1 cellular context compared by ENCODE assay signal in the genomic region with DNA sequence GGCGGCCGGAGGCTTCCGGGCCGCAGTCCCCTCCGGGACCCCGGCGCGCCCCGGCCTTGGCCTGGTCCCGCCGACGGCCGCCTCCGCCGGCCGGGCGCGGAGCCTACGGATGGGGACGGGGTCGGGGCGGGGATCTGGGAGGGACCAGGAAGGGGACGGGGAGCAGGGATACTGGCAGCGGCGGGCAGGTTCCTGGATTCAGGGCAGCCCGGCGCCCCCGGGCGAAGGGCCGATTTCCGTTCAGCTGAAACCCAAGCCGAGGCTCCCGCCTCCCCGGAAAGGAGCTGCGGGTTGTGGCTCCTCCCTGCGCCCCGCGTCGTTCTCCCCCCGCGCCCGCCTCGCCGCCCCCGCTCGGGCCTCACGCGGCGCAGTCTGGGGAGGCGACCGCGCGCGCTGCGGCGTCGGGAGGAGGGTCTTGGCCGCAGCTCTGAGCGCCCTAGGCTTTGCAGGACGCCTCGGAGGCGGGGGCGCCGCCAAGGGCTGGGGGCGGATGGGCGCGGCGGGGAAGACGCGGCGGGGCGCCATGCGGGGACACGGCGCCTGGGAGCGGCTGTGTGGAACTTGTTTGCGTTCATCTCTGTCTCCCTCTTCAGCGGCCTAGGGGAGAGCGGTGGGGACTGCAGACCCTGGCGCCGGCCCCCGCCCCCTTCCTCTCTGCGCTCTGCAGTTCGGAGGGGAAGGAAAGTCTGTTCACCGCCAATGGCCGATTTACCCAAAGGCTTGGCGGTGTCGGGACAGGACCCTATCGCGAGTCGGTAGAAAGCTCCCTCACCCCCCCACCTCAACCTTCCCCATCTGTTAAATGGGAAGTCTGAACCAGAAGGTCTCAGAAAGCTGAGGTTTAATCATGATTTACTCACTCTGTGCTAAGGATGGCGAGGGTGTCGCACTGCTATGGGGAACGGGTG.
TF ChIP-seq lines count a peak whose summit lies in the region.

No MANE protein-coding gene starts in this region.

TF ChIP-seq in HepG2, 621 proteins besides CTCF, POLR2A, EP300 and RAD21 (continued from another document and continues in another):
- TF ChIP-seq, protein P1, sequence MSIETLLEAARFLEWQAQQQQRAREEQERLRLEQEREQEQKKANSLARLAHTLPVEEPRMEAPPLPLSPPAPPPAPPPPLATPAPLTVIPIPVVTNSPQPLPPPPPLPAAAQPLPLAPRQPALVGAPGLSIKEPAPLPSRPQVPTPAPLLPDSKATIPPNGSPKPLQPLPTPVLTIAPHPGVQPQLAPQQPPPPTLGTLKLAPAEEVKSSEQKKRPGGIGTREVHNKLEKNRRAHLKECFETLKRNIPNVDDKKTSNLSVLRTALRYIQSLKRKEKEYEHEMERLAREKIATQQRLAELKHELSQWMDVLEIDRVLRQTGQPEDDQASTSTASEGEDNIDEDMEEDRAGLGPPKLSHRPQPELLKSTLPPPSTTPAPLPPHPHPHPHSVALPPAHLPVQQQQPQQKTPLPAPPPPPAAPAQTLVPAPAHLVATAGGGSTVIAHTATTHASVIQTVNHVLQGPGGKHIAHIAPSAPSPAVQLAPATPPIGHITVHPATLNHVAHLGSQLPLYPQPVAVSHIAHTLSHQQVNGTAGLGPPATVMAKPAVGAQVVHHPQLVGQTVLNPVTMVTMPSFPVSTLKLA (IDR thresholded peaks at IDR 0.05), result no peak
- TF ChIP-seq, protein P2, sequence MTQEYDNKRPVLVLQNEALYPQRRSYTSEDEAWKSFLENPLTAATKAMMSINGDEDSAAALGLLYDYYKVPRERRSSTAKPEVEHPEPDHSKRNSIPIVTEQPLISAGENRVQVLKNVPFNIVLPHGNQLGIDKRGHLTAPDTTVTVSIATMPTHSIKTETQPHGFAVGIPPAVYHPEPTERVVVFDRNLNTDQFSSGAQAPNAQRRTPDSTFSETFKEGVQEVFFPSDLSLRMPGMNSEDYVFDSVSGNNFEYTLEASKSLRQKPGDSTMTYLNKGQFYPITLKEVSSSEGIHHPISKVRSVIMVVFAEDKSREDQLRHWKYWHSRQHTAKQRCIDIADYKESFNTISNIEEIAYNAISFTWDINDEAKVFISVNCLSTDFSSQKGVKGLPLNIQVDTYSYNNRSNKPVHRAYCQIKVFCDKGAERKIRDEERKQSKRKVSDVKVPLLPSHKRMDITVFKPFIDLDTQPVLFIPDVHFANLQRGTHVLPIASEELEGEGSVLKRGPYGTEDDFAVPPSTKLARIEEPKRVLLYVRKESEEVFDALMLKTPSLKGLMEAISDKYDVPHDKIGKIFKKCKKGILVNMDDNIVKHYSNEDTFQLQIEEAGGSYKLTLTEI (CRISPR knock-in tag; conservative IDR thresholded peaks at IDR 0.05), result no peak
- TF ChIP-seq, protein P3, sequence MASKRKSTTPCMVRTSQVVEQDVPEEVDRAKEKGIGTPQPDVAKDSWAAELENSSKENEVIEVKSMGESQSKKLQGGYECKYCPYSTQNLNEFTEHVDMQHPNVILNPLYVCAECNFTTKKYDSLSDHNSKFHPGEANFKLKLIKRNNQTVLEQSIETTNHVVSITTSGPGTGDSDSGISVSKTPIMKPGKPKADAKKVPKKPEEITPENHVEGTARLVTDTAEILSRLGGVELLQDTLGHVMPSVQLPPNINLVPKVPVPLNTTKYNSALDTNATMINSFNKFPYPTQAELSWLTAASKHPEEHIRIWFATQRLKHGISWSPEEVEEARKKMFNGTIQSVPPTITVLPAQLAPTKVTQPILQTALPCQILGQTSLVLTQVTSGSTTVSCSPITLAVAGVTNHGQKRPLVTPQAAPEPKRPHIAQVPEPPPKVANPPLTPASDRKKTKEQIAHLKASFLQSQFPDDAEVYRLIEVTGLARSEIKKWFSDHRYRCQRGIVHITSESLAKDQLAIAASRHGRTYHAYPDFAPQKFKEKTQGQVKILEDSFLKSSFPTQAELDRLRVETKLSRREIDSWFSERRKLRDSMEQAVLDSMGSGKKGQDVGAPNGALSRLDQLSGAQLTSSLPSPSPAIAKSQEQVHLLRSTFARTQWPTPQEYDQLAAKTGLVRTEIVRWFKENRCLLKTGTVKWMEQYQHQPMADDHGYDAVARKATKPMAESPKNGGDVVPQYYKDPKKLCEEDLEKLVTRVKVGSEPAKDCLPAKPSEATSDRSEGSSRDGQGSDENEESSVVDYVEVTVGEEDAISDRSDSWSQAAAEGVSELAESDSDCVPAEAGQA (IDR thresholded peaks at IDR 0.05; ENCODE audit: low read depth), result no peak
- TF ChIP-seq, protein P3 (CRISPR knock-in tag; IDR thresholded peaks at IDR 0.05; ENCODE audit: borderline replicate concordance), result peak; percentile 49; the same call in 1 of the 2 replicates
- TF ChIP-seq ZFP36L2 (CRISPR knock-in tag; IDR thresholded peaks at IDR 0.05), result no peak
- peak; percentile 61; the same call in 1 of the 2 replicates for TF ChIP-seq KLF12 (CRISPR knock-in tag; IDR thresholded peaks at IDR 0.05; ENCODE audit: borderline replicate concordance)
- TF ChIP-seq ZMYM4 (CRISPR knock-in tag; IDR thresholded peaks at IDR 0.05), result peak; percentile 82
- no peak for TF ChIP-seq ATF7 (IDR thresholded peaks at IDR 0.05)
- TF ChIP-seq ATF7 (CRISPR knock-in tag; IDR thresholded peaks at IDR 0.05), result no peak
- TF ChIP-seq, protein P4, sequence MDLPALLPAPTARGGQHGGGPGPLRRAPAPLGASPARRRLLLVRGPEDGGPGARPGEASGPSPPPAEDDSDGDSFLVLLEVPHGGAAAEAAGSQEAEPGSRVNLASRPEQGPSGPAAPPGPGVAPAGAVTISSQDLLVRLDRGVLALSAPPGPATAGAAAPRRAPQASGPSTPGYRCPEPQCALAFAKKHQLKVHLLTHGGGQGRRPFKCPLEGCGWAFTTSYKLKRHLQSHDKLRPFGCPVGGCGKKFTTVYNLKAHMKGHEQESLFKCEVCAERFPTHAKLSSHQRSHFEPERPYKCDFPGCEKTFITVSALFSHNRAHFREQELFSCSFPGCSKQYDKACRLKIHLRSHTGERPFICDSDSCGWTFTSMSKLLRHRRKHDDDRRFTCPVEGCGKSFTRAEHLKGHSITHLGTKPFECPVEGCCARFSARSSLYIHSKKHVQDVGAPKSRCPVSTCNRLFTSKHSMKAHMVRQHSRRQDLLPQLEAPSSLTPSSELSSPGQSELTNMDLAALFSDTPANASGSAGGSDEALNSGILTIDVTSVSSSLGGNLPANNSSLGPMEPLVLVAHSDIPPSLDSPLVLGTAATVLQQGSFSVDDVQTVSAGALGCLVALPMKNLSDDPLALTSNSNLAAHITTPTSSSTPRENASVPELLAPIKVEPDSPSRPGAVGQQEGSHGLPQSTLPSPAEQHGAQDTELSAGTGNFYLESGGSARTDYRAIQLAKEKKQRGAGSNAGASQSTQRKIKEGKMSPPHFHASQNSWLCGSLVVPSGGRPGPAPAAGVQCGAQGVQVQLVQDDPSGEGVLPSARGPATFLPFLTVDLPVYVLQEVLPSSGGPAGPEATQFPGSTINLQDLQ (CRISPR knock-in tag; IDR thresholded peaks at IDR 0.05), result peak; percentile 80; the same call in 1 of the 2 replicates
- TF ChIP-seq, protein P5, sequence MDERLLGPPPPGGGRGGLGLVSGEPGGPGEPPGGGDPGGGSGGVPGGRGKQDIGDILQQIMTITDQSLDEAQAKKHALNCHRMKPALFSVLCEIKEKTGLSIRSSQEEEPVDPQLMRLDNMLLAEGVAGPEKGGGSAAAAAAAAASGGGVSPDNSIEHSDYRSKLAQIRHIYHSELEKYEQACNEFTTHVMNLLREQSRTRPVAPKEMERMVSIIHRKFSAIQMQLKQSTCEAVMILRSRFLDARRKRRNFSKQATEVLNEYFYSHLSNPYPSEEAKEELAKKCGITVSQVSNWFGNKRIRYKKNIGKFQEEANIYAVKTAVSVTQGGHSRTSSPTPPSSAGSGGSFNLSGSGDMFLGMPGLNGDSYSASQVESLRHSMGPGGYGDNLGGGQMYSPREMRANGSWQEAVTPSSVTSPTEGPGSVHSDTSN (CRISPR knock-in tag; IDR thresholded peaks at IDR 0.05), result no peak
- peak; percentile 67 for TF ChIP-seq JUND (CRISPR knock-in tag; IDR thresholded peaks at IDR 0.05)
- TF ChIP-seq ZNF616 (CRISPR knock-in tag; IDR thresholded peaks at IDR 0.05; ENCODE audit: low read depth), result peak; percentile 53; the same call in 1 of the 2 replicates
- TF ChIP-seq, protein P6, sequence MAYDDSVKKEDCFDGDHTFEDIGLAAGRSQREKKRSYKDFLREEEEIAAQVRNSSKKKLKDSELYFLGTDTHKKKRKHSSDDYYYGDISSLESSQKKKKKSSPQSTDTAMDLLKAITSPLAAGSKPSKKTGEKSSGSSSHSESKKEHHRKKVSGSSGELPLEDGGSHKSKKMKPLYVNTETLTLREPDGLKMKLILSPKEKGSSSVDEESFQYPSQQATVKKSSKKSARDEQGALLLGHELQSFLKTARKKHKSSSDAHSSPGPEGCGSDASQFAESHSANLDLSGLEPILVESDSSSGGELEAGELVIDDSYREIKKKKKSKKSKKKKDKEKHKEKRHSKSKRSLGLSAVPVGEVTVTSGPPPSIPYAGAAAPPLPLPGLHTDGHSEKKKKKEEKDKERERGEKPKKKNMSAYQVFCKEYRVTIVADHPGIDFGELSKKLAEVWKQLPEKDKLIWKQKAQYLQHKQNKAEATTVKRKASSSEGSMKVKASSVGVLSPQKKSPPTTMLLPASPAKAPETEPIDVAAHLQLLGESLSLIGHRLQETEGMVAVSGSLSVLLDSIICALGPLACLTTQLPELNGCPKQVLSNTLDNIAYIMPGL (CRISPR knock-in tag; IDR thresholded peaks at IDR 0.05; ENCODE audit: borderline replicate concordance in 1 of 2, low read depth in 1 of 2), result peak; percentile 36 to 37; a peak in 2 of 4 replicates
- no peak for TF ChIP-seq NFE2 (CRISPR knock-in tag; IDR thresholded peaks at IDR 0.05)
- TF ChIP-seq TGIF2 (CRISPR knock-in tag; IDR thresholded peaks at IDR 0.05), result no peak
- no peak for TF ChIP-seq RBAK (CRISPR knock-in tag; IDR thresholded peaks at IDR 0.05)
- no peak for TF ChIP-seq MATR3 (CRISPR knock-in tag; IDR thresholded peaks at IDR 0.05)
- TF ChIP-seq, protein P7, sequence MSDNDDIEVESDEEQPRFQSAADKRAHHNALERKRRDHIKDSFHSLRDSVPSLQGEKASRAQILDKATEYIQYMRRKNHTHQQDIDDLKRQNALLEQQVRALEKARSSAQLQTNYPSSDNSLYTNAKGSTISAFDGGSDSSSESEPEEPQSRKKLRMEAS (IDR thresholded peaks at IDR 0.05), result peak; percentile 79; the same call in 1 of the 2 replicates
- no peak for TF ChIP-seq GTF2F1 (IDR thresholded peaks at IDR 0.05; ENCODE audit: low read length)
- TF ChIP-seq SIX4 (CRISPR knock-in tag; IDR thresholded peaks at IDR 0.05), result peak; percentile 93
- TF ChIP-seq POGZ (CRISPR knock-in tag; IDR thresholded peaks at IDR 0.05), result no peak
- no peak for TF ChIP-seq RXRA (CRISPR knock-in tag; IDR thresholded peaks at IDR 0.05)
- TF ChIP-seq, protein P8, sequence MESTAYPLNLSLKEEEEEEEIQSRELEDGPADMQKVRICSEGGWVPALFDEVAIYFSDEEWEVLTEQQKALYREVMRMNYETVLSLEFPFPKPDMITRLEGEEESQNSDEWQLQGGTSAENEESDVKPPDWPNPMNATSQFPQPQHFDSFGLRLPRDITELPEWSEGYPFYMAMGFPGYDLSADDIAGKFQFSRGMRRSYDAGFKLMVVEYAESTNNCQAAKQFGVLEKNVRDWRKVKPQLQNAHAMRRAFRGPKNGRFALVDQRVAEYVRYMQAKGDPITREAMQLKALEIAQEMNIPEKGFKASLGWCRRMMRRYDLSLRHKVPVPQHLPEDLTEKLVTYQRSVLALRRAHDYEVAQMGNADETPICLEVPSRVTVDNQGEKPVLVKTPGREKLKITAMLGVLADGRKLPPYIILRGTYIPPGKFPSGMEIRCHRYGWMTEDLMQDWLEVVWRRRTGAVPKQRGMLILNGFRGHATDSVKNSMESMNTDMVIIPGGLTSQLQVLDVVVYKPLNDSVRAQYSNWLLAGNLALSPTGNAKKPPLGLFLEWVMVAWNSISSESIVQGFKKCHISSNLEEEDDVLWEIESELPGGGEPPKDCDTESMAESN (CRISPR knock-in tag; conservative IDR thresholded peaks at IDR 0.05), result peak; percentile 73; the same call in 1 of the 2 replicates
- no peak for TF ChIP-seq CBFB (CRISPR knock-in tag; IDR thresholded peaks at IDR 0.05)
- TF ChIP-seq ZKSCAN1 (IDR thresholded peaks at IDR 0.05; ENCODE audit: low read length), result no peak
- no peak for TF ChIP-seq NAIF1 (CRISPR knock-in tag; IDR thresholded peaks at IDR 0.05; ENCODE audit: borderline replicate concordance)
- peak; percentile 80 for TF ChIP-seq ZFX (CRISPR knock-in tag; IDR thresholded peaks at IDR 0.05; ENCODE audit: low read depth)
- TF ChIP-seq, protein P9, sequence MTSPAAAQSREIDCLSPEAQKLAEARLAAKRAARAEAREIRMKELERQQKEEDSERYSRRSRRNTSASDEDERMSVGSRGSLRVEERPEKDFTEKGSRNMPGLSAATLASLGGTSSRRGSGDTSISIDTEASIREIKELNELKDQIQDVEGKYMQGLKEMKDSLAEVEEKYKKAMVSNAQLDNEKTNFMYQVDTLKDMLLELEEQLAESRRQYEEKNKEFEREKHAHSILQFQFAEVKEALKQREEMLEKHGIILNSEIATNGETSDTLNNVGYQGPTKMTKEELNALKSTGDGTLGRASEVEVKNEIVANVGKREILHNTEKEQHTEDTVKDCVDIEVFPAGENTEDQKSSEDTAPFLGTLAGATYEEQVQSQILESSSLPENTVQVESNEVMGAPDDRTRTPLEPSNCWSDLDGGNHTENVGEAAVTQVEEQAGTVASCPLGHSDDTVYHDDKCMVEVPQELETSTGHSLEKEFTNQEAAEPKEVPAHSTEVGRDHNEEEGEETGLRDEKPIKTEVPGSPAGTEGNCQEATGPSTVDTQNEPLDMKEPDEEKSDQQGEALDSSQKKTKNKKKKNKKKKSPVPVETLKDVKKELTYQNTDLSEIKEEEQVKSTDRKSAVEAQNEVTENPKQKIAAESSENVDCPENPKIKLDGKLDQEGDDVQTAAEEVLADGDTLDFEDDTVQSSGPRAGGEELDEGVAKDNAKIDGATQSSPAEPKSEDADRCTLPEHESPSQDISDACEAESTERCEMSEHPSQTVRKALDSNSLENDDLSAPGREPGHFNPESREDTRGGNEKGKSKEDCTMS (CRISPR knock-in tag; conservative IDR thresholded peaks at IDR 0.05), result no peak
- no peak for TF ChIP-seq MBNL3 (CRISPR knock-in tag; conservative IDR thresholded peaks at IDR 0.05)
- no peak for TF ChIP-seq RAD51 (IDR thresholded peaks at IDR 0.05; ENCODE audit: borderline replicate concordance)
- peak; percentile 68; the same call in 1 of the 2 replicates for TF ChIP-seq ZNF441 (CRISPR knock-in tag; IDR thresholded peaks at IDR 0.05; ENCODE audit: borderline replicate concordance)
- TF ChIP-seq NR3C1 (CRISPR knock-in tag; IDR thresholded peaks at IDR 0.05), result no peak
- TF ChIP-seq NCOA5 (CRISPR knock-in tag; IDR thresholded peaks at IDR 0.05), result no peak
- no peak for TF ChIP-seq ZNF749 (CRISPR knock-in tag; IDR thresholded peaks at IDR 0.05; ENCODE audit: borderline replicate concordance)
- TF ChIP-seq ZNF572 (CRISPR knock-in tag; IDR thresholded peaks at IDR 0.05), result no peak
- TF ChIP-seq ZSCAN22 (CRISPR knock-in tag; IDR thresholded peaks at IDR 0.05), result no peak
- no peak for TF ChIP-seq ZNF224 (CRISPR knock-in tag; IDR thresholded peaks at IDR 0.05)
